13 cellular contexts compared by ENCODE assay signal in genomic region chr9:5764130-5764868, GRCh38.
A peak's percentile ranks its signal among the peaks of the same experiment; 100 is the strongest.
DNase-seq lines count a peak whose midpoint lies in the region; ATAC-seq, FAIRE-seq and TF ChIP-seq lines count a peak whose summit lies in the region.
"Had no signal": no experiment of that assay in that cellular context is flagged by ENCODE, and none has a peak within 500 bp of the region (broad histone marks: within the 10 kb centered on the region; RNA-seq: fewer than 3 reads in every experiment).

No MANE protein-coding gene starts in this region.

- no peak overlapping the region for H3K4me3 ChIP-seq in GM12865 (ENCODE audit: low read depth, low read length)
- no peak overlapping the region for H3K4me3 ChIP-seq in OCI-LY1 (ENCODE audit: low read depth, low read length, poor library complexity, severe bottlenecking)
- H3K4me3 ChIP-seq in Karpas-422 (ENCODE audit: low read length): no peak overlapping the region
- H3K4me3 ChIP-seq: uterus had no signal

- H2AFZ ChIP-seq in OCI-LY1 (ENCODE audit: low read length): no peak overlapping the region
- no peak overlapping the region for H2AFZ ChIP-seq in Karpas-422 (ENCODE audit: low read length)

- H3F3A ChIP-seq in OCI-LY1 (ENCODE audit: insufficient read depth, low read length): peaks cover 3% of the 10 kb centered on the region; the same call in 1 of the 2 replicates

- FAIRE-seq in GM19239 (lab: Jason Lieb, UNC): peak; percentile 91

- no peaks in the 10 kb centered on the region for H3K36me3 Mint-ChIP-seq in glutamatergic neuron (ENCODE audit: unreplicated experiment)

- H3K79me2 ChIP-seq in OCI-LY1 (ENCODE audit: insufficient read depth, low read length) (no peaks in the 10 kb centered on the region), Karpas-422 (ENCODE audit: low read length) (peaks cover 6% of the 10 kb centered on the region; the same call in 1 of the 2 replicates)

- TF ChIP-seq CTCF in GM12865 (IDR thresholded peaks at IDR 0.05; ENCODE audit: insufficient read depth, low read depth, low read length, missing control alignments) (no peak), OCI-LY1 (IDR thresholded peaks at IDR 0.05; ENCODE audit: low read length) (no peak), glutamatergic neuron (IDR thresholded peaks at IDR 0.05; ENCODE audit: partially characterized antibody, unreplicated experiment) (no peak)

- H3K9me2 ChIP-seq in OCI-LY1 (ENCODE audit: low read depth, low read length): no peaks in the 10 kb centered on the region
- no peaks in the 10 kb centered on the region for H3K9me2 ChIP-seq in Karpas-422 (replicated peaks; ENCODE audit: insufficient read depth, low read length)

- H4K20me1 ChIP-seq in OCI-LY1 (ENCODE audit: insufficient read depth, low read length) (no peaks in the 10 kb centered on the region), Karpas-422 (ENCODE audit: insufficient read depth, low read depth, low read length) (no peaks in the 10 kb centered on the region)

- no peaks in the 10 kb centered on the region for H3K9me3 Mint-ChIP-seq in glutamatergic neuron (ENCODE audit: unreplicated experiment)

- H3K4me1 ChIP-seq in OCI-LY1 (ENCODE audit: insufficient read depth, low read length, severe bottlenecking) (peaks cover 22% of the 10 kb centered on the region), Karpas-422 (ENCODE audit: low read length) (peaks cover 4% of the 10 kb centered on the region)
- H3K4me1 ChIP-seq: Caco-2, uterus had no signal

- no peaks in the 10 kb centered on the region for H3K4me1 Mint-ChIP-seq in glutamatergic neuron (ENCODE audit: low read depth, unreplicated experiment)

- H3K36me3 ChIP-seq in OCI-LY1 (ENCODE audit: insufficient read depth, low read length) (peaks cover 95% of the 10 kb centered on the region), Karpas-422 (ENCODE audit: insufficient read depth, low read length) (peaks cover 74% of the 10 kb centered on the region)
- H3K36me3 ChIP-seq: uterus had no signal

- H3K27ac Mint-ChIP-seq in glutamatergic neuron (ENCODE audit: unreplicated experiment): no peak overlapping the region

- H3K27me3 ChIP-seq in OCI-LY1 (ENCODE audit: insufficient read depth, low read length) (no peaks in the 10 kb centered on the region), Karpas-422 (ENCODE audit: low read length) (no peaks in the 10 kb centered on the region)
- H3K27me3 ChIP-seq: brain microvascular endothelial cell, uterus had no signal

- H3K4me2 ChIP-seq in OCI-LY1 (ENCODE audit: low read length) (no peak overlapping the region), Karpas-422 (ENCODE audit: low read depth, low read length, poor library complexity, severe bottlenecking) (no peak overlapping the region)

- peak; percentile 89 for ATAC-seq in HG02884 (IDR thresholded peaks at IDR 0.05; ENCODE audit: unreplicated experiment)

- no peak overlapping the region for H3K4me3 Mint-ChIP-seq in glutamatergic neuron (ENCODE audit: unreplicated experiment)

- H3K27me3 Mint-ChIP-seq in glutamatergic neuron (ENCODE audit: unreplicated experiment): no peaks in the 10 kb centered on the region

- H3K27ac ChIP-seq in OCI-LY1 (ENCODE audit: low read depth, low read length, poor library complexity, severe bottlenecking): peak overlapping the region; percentile 82
- no peak overlapping the region for H3K27ac ChIP-seq in Karpas-422 (ENCODE audit: low read length)
- H3K27ac ChIP-seq: brain microvascular endothelial cell, uterus, VCaP had no signal

- DNase-seq in GM12865 (ENCODE audit: low read depth) (peak; percentile 73), GM19239 (ENCODE audit: insufficient read length, low spot score) (peak; percentile 44), cortex of kidney (lab: John Stamatoyannopoulos, UW) (no peak), NCI-H748 treated with DMSO at 0.1 percent for 48 hours (lab: John Stamatoyannopoulos, UW) (no peak), Karpas-422 (no peak), glutamatergic neuron (no peak)
- DNase-seq: Caco-2, NCI-H510A, uterus had no signal

- H3K9me3 ChIP-seq in OCI-LY1 (ENCODE audit: low read length) (no peaks in the 10 kb centered on the region), Karpas-422 (ENCODE audit: low read length) (no peaks in the 10 kb centered on the region)
- H3K9me3 ChIP-seq: Caco-2, uterus had no signal

- H3K9ac ChIP-seq in OCI-LY1 (ENCODE audit: low read length) (peak overlapping the region; percentile 2; the same call in 1 of the 2 replicates), Karpas-422 (ENCODE audit: low read length) (no peak overlapping the region)

Comparison
In these comparisons a context has a peak if more than half of its experiments do, and no peak if none do; other contexts are left out.
1. DNase-seq: peak in GM12865 (single experiment) and GM19239 (single experiment); none in cortex of kidney (single experiment), NCI-H748 treated with DMSO at 0.1 percent for 48 hours (single experiment), Karpas-422 (single experiment) and glutamatergic neuron (single experiment).